ENCODE assay signal across 3 cellular contexts in genomic region chr10:45997557-45997956, GRCh38.
TF ChIP-seq lines count a peak whose summit lies in the region.

No MANE protein-coding gene starts in this region.

TF ChIP-seq in GM23338, 12 proteins besides CTCF, POLR2A, EP300 and RAD21 (continues in another document):
- TF ChIP-seq REST (IDR thresholded peaks at IDR 0.05; ENCODE audit: unreplicated experiment), result no peak
- no peak for TF ChIP-seq ZNF114 (CRISPR knock-in tag; IDR thresholded peaks at IDR 0.05)

TF ChIP-seq in WTC11, 78 proteins besides CTCF, POLR2A, EP300 and RAD21 (continued from another document):
- peak; percentile 74 for TF ChIP-seq ZNF121 (CRISPR knock-in tag; IDR thresholded peaks at IDR 0.05)
- TF ChIP-seq ESRRA (CRISPR knock-in tag; IDR thresholded peaks at IDR 0.05; ENCODE audit: borderline replicate concordance), result no peak

TF ChIP-seq in HEK293T, 16 proteins besides CTCF, POLR2A, EP300 and RAD21 (continued from another document):
- TF ChIP-seq SUZ12 (IDR thresholded peaks at IDR 0.05) (no peak), L3MBTL2 (conservative IDR thresholded peaks at IDR 0.05) (no peak), PKNOX1 (IDR thresholded peaks at IDR 0.05) (no peak), LEF1 (IDR thresholded peaks at IDR 0.05; ENCODE audit: borderline replicate concordance) (no peak), ARNT (IDR thresholded peaks at IDR 0.05) (no peak), FOXM1 (IDR thresholded peaks at IDR 0.05; ENCODE audit: borderline replicate concordance) (no peak), BHLHE40 (IDR thresholded peaks at IDR 0.05; ENCODE audit: borderline replicate concordance) (no peak), NFRKB (IDR thresholded peaks at IDR 0.05) (no peak), HDGF (IDR thresholded peaks at IDR 0.05; ENCODE audit: borderline replicate concordance) (no peak), ELF4 (IDR thresholded peaks at IDR 0.05) (no peak), FOXA1 (IDR thresholded peaks at IDR 0.05) (no peak), SP1 (IDR thresholded peaks at IDR 0.05) (no peak), FOXK2 (IDR thresholded peaks at IDR 0.05) (no peak), CTBP1 (IDR thresholded peaks at IDR 0.05; ENCODE audit: borderline replicate concordance) (no peak)
